ENCODE assay signal across 19 cellular contexts in the genomic region with DNA sequence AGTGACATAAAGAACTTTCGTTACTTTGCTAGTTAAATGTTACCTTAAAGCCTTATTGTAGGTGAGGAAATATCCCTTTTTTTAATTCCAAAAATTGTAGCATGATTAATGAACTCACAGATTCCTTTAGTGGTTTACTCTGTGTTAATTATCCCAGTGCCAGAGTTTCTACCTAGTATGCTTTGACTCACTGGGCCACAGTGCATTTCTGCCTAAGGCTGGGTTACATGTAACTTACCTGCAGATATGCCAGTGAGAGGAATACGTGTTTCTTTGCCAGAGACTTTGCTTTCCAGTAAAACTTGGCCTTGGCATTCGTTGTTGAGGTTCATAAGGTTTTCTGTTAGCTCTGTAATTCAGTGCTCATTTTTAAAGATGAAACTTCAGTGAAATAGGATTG.
DNase-seq lines count a peak whose midpoint lies in the region; ATAC-seq, FAIRE-seq and TF ChIP-seq lines count a peak whose summit lies in the region.
"Had no signal": no experiment of that assay in that cellular context is flagged by ENCODE, and none has a peak within 500 bp of the region (broad histone marks: within the 10 kb centered on the region; RNA-seq: fewer than 3 reads in every experiment).

No MANE protein-coding gene starts in this region.

- no peak for TF ChIP-seq CTCF in Calu3 (IDR thresholded peaks at IDR 0.05; ENCODE audit: unreplicated experiment)
- no peak for TF ChIP-seq CTCF in pancreas (IDR thresholded peaks at IDR 0.05)
- no peak for TF ChIP-seq CTCF in osteocyte (IDR thresholded peaks at IDR 0.05)

- ATAC-seq in esophagus mucosa (peak; percentile 59), pancreas (peak; percentile 58 to 73 (median 60)), HG03025 (IDR thresholded peaks at IDR 0.05; ENCODE audit: low FRiP score, unreplicated experiment) (no peak)

- CTCF ChIA-PET in Calu3 (lab: Charles Lee): no interaction called here

- H3K4me1 ChIP-seq in pancreas: peaks cover 10 to 26% (median 22%) of the 10 kb centered on the region in 3 donors

- no peaks in the 10 kb centered on the region for H3K27me3 Mint-ChIP-seq in Calu3 (ENCODE audit: unreplicated experiment)
- no peaks in the 10 kb centered on the region for H3K27me3 Mint-ChIP-seq in osteocyte (ENCODE audit: unreplicated experiment)
- H3K27me3 Mint-ChIP-seq: CD4-positive, CD25-positive, alpha-beta regulatory T cell had no signal

- H3K4me3 Mint-ChIP-seq in Calu3 (ENCODE audit: low read depth, unreplicated experiment): peak overlapping the region; percentile 56
- no peak overlapping the region for H3K4me3 Mint-ChIP-seq in osteocyte (ENCODE audit: unreplicated experiment)
- H3K4me3 Mint-ChIP-seq: CD4-positive, CD25-positive, alpha-beta regulatory T cell had no signal

- H3K9me3 Mint-ChIP-seq in Calu3 (ENCODE audit: low read depth, unreplicated experiment) (no peaks in the 10 kb centered on the region), osteocyte (ENCODE audit: unreplicated experiment) (no peaks in the 10 kb centered on the region)

- H3K27ac Mint-ChIP-seq in Calu3 (ENCODE audit: unreplicated experiment): peak overlapping the region; percentile 92
- H3K27ac Mint-ChIP-seq in osteocyte (ENCODE audit: unreplicated experiment): no peak overlapping the region
- H3K27ac Mint-ChIP-seq: CD4-positive, CD25-positive, alpha-beta regulatory T cell had no signal

- BruUV-seq in Calu3 (replicated peaks; lab: Mats Ljungman, UMichigan): TSS peak; percentile 95

- H3K4me3 ChIP-seq in pancreas: no peak overlapping the region

- no peaks in the 10 kb centered on the region for H3K9me3 ChIP-seq in pancreas
- H3K9me3 ChIP-seq: BE2C had no signal

- intact Hi-C loops in Calu3 (cut with micrococcal nuclease; ENCODE audit: unreplicated experiment) (loop anchor here (1.0 to 5.0 kb wide), 2 partner anchors 107 to 174 kb away; no protein-coding TSS in a partner anchor), pancreas (cut with DNase I) (no loop called here)

- peak overlapping the region in 3 of 4 donors; percentile 6 to 26 (median 26) for H3K27ac ChIP-seq in pancreas

- FAIRE-seq in pancreas (lab: Jason Lieb, UNC): no peak
- FAIRE-seq: HTR-8/SVneo had no signal

- H3K36me3 Mint-ChIP-seq in Calu3 (ENCODE audit: insufficient read depth, unreplicated experiment) (no peaks in the 10 kb centered on the region), osteocyte (ENCODE audit: unreplicated experiment) (no peaks in the 10 kb centered on the region)

- WGBS in pancreas, 2 donors: 24 to 32% methylated on average over 3 of the region's 3 CpGs

- H3K4me1 Mint-ChIP-seq in Calu3 (ENCODE audit: low read depth, unreplicated experiment): peaks cover 69% of the 10 kb centered on the region
- peaks cover 14% of the 10 kb centered on the region for H3K4me1 Mint-ChIP-seq in osteocyte (ENCODE audit: unreplicated experiment)

- H3K27me3 ChIP-seq in pancreas: no peaks in the 10 kb centered on the region
- H3K27me3 ChIP-seq: BE2C had no signal

- DNase-seq in Calu3 (peak; percentile 35), astrocyte of the hippocampus (ENCODE audit: low read depth, low spot score) (peak; percentile 9), pancreas (peak in 1 of 6 donors; percentile 15), osteocyte (ENCODE audit: extremely low spot score, unreplicated experiment) (no peak), globus pallidus (ENCODE audit: low spot score) (no peak)
- DNase-seq in stimulated activated CD4-positive, alpha-beta T cell treated with anti-CD3 and anti-CD28 coated beads, Interleukin-4, amount 100 ng/mL, for 1 hour: no peak
- DNase-seq: BE2C; CD4-positive, CD25-positive, alpha-beta regulatory T cell; COR-L47; GF-D8; HCEC 1CT; NCI-H1105; NCI-H1694; NCI-H510A treated with DMSO at 0.1 percent for 48 hours; NCI-H774; SHP77 treated with DMSO at 0.1 percent for 48 hours had no signal

- H3K36me3 ChIP-seq in pancreas: no peaks in the 10 kb centered on the region
- H3K36me3 ChIP-seq: BE2C had no signal

Comparison
In these comparisons a context has a peak if more than half of its experiments do, and no peak if none do; other contexts are left out.
1. DNase-seq: peak in Calu3 (single experiment) and astrocyte of the hippocampus (single experiment); none in stimulated activated CD4-positive, alpha-beta T cell treated with anti-CD3 and anti-CD28 coated beads, Interleukin-4, amount 100 ng/mL, for 1 hour (single experiment), osteocyte (single experiment) and globus pallidus (single experiment).